In genomic region chr19:10762656-10763055, GRCh38 we compare ENCODE assay signal across 9 cellular contexts. TPM values are rescaled to one million over a fixed set of nuclear protein-coding genes. Genes with fewer than 3 reads are reported as not detected.
A peak's percentile ranks its signal among the peaks of the same experiment; 100 is the strongest.
DNase-seq lines count a peak whose midpoint lies in the region; TF ChIP-seq lines count a peak whose summit lies in the region.
"Had no signal": no experiment of that assay in that cellular context is flagged by ENCODE, and none has a peak within 500 bp of the region (broad histone marks: within the 10 kb centered on the region; RNA-seq: fewer than 3 reads in every experiment).

No MANE protein-coding gene starts in this region.

- CTCF ChIA-PET in A673 (lab: Charles Lee), result no interaction called here

- no peak overlapping the region for H4K5ac ChIP-seq in H9 (ENCODE audit: insufficient read length, low read depth, low read length)

- intact Hi-C loops in A673 (cut with micrococcal nuclease; ENCODE audit: unreplicated experiment), result no loop called here

- H3K4me1 Mint-ChIP-seq in H9, result peaks cover 12% of the 10 kb centered on the region in 2 experiments

- no peaks in the 10 kb centered on the region for H3K27me3 Mint-ChIP-seq in H9 (ENCODE audit: low read depth)

- H2BK120ac ChIP-seq in H9 (ENCODE audit: low read depth, low read length, poor library complexity, severe bottlenecking), result no peak overlapping the region

- H3K4ac ChIP-seq in H9 (ENCODE audit: low read depth, low read length), result no peak overlapping the region

- no peak overlapping the region for H4K91ac ChIP-seq in H9 (ENCODE audit: insufficient read length, low read depth, low read length)

- H2BK12ac ChIP-seq in H9 (ENCODE audit: insufficient read length, low read depth, low read length), result no peak overlapping the region

- no peak overlapping the region for H3K23ac ChIP-seq in H9 (ENCODE audit: insufficient read length, low read depth, low read length)

- no peak overlapping the region for H3K14ac ChIP-seq in H9 (ENCODE audit: insufficient read depth, low read length)

- peak overlapping the region in 3 of 4 donors; percentile 40 to 64 (median 48) for H3K27ac ChIP-seq in tibial nerve
- H3K27ac ChIP-seq in A673 (ENCODE audit: low read depth, low read length, poor library complexity, severe bottlenecking), result no peak overlapping the region
- no peak overlapping the region for H3K27ac ChIP-seq in H9 (ENCODE audit: insufficient read length, low read depth, low read length)

- POLR2A ChIA-PET in A673 (lab: Charles Lee; ENCODE audit: low non-redundant PET), result no interaction called here

- H3K4me1 ChIP-seq in tibial nerve (peaks cover 0 to 76% (median 40%) of the 10 kb centered on the region in 4 donors), A673 (ENCODE audit: insufficient read depth, low read length, poor library complexity, severe bottlenecking) (peaks cover 27% of the 10 kb centered on the region), H9 (ENCODE audit: insufficient read depth, low read length) (no peaks in the 10 kb centered on the region; the same call in 1 of the 2 replicates)

- WGBS in tibial nerve, 2 donors, result 60 to 65% methylated on average over 1 of the region's 1 CpG
- no CpG with 5 or more reads among the region's 1 CpG for WGBS in H9 (ENCODE audit: extremely low coverage, insufficient read length, low lambda C conversion rate)

- no peak overlapping the region for H3T11ph ChIP-seq in H9 (ENCODE audit: low read length)

- H3K9me3 Mint-ChIP-seq in H9, result no peaks in the 10 kb centered on the region

- H3K27me3 ChIP-seq in tibial nerve, result no peaks in the 10 kb centered on the region
- no peaks in the 10 kb centered on the region for H3K27me3 ChIP-seq in A673 (replicated peaks; ENCODE audit: insufficient read depth, low read depth, low read length, poor library complexity)
- no peaks in the 10 kb centered on the region for H3K27me3 ChIP-seq in H9 (ENCODE audit: insufficient read depth, low read length)

- no peaks in the 10 kb centered on the region for H3K9me3 ChIP-seq in tibial nerve
- H3K9me3 ChIP-seq in A673 (ENCODE audit: low read depth, low read length, poor library complexity, severe bottlenecking), result no peaks in the 10 kb centered on the region
- H3K9me3 ChIP-seq in H9 (ENCODE audit: control insufficient read depth, low read depth, low read length), result no peaks in the 10 kb centered on the region

- H3K79me1 ChIP-seq in H9 (ENCODE audit: insufficient read depth, low read depth, low read length, poor library complexity, severe bottlenecking), result no peaks in the 10 kb centered on the region

- no peak for TF ChIP-seq EP300 in tibial nerve (IDR thresholded peaks at IDR 0.05)

- DNase-seq in activated gamma-delta T cell treated with Interleukin-2 at 50 U/mL for 16 hours (peak; percentile 34), activated gamma-delta T cell (lab: John Stamatoyannopoulos, UW) (no peak), kidney tubule cell (ENCODE audit: low spot score) (peak; percentile 56), tibial nerve (ENCODE audit: low spot score in 2 of 2) (no peak), islet precursor cell (no peak), A673 (ENCODE audit: low spot score) (no peak), H9 (no peak)
- peak; percentile 40 for DNase-seq in activated effector memory CD4-positive, alpha-beta T cell treated with Interleukin-2 at 50 U/mL for 16 hours
- DNase-seq: stimulated activated CD4-positive, alpha-beta T cell treated with anti-CD3 and anti-CD28 coated beads, Interleukin-4, amount 100 ng/mL, for 24 hours had no signal

- H3K18ac ChIP-seq in H9 (ENCODE audit: insufficient read length, low read depth, low read length), result no peak overlapping the region

- TF ChIP-seq POLR2A in tibial nerve (IDR thresholded peaks at IDR 0.05), result no peak

- no peak overlapping the region for H2BK5ac ChIP-seq in H9 (ENCODE audit: insufficient read length, low read length)

- no peak overlapping the region for H2AFZ ChIP-seq in H9 (ENCODE audit: low read length)

- H4K8ac ChIP-seq in H9 (replicated peaks; ENCODE audit: insufficient read length, low read depth, low read length), result no peak overlapping the region

- H3K36me3 ChIP-seq in tibial nerve (peaks cover 0 to 26% (median 0%) of the 10 kb centered on the region in 3 donors), A673 (ENCODE audit: insufficient read depth, low read length, poor library complexity, severe bottlenecking) (peaks cover 5% of the 10 kb centered on the region)

- no peaks in the 10 kb centered on the region for H3K79me2 ChIP-seq in H9 (ENCODE audit: insufficient read depth, low read length)

- no TSS peak for BruUV-seq in A673 (replicated peaks; lab: Mats Ljungman, UMichigan)

- H2BK15ac ChIP-seq in H9 (ENCODE audit: low read depth, low read length), result no peak overlapping the region

- no peak overlapping the region for H2BK20ac ChIP-seq in H9 (ENCODE audit: low read depth, low read length, poor library complexity, severe bottlenecking)

- no peak overlapping the region for H3K56ac ChIP-seq in H9 (ENCODE audit: insufficient read length, low read depth, low read length)

- H3K36me3 Mint-ChIP-seq in H9 (ENCODE audit: insufficient read depth in 1 of 3, low read depth in 3 of 3), result peaks cover 10 to 37% (median 27%) of the 10 kb centered on the region in 3 experiments; a peak in 6 of 7 replicates

- H3K4me2 ChIP-seq in H9 (ENCODE audit: insufficient read depth, insufficient read length, low read length), result no peak overlapping the region

- no peak for TF ChIP-seq CTCF in tibial nerve (IDR thresholded peaks at IDR 0.05)
- no peak for TF ChIP-seq CTCF in A673 (conservative IDR thresholded peaks at IDR 0.05; ENCODE audit: low read depth, low read length)
- TF ChIP-seq CTCF in H9 (conservative IDR thresholded peaks at IDR 0.05), result no peak

- H4K20me1 ChIP-seq in H9 (ENCODE audit: control insufficient read depth, insufficient read depth, insufficient read length), result no peaks in the 10 kb centered on the region

- no peaks in the 10 kb centered on the region for H3K23me2 ChIP-seq in H9 (ENCODE audit: insufficient read length, low read depth, low read length, poor library complexity, severe bottlenecking)

- H3K4me3 Mint-ChIP-seq in H9, result no peak overlapping the region

- no peak overlapping the region for H3K27ac Mint-ChIP-seq in H9

- no peak overlapping the region for H2AK5ac ChIP-seq in H9 (ENCODE audit: insufficient read length, low read length)

- no peak overlapping the region for H3K9ac ChIP-seq in H9 (ENCODE audit: extremely low read depth, insufficient read length, low read length)

- H3K4me3 ChIP-seq in tibial nerve (no peak overlapping the region), A673 (ENCODE audit: low read depth, low read length, poor library complexity, severe bottlenecking) (no peak overlapping the region)

RNA-seq across cellular contexts. Expression of gene DNM2, which starts 44.8 kb away (rescaled TPM):
- total RNA-seq in tibial nerve, result 100 to 1,000 TPM in 3 of 4 donors, 10 to 100 TPM in 1; 99.4 to 220 (median 140) TPM
- 143 and 155 TPM in 2 replicates for total RNA-seq in A673 (2021)
- 136 and 152 TPM in 2 replicates for total RNA-seq in H9 (2021)

Comparison
In these comparisons a context has a peak if more than half of its experiments do, and no peak if none do; other contexts are left out.
1. DNase-seq: peak in activated gamma-delta T cell treated with Interleukin-2 at 50 U/mL for 16 hours (single experiment), activated effector memory CD4-positive, alpha-beta T cell treated with Interleukin-2 at 50 U/mL for 16 hours (single experiment) and kidney tubule cell (single experiment); none in activated gamma-delta T cell (single experiment), tibial nerve (0 of 2), islet precursor cell (single experiment), A673 (single experiment) and H9 (single experiment).
2. H3K27ac ChIP-seq: peak in tibial nerve (3 of 4); none in A673 (single experiment) and H9 (single experiment).